ENCODE assay signal across 1 cellular context in genomic region chr5:113770648-113771047, GRCh38.
TF ChIP-seq lines count a peak whose summit lies in the region.

No MANE protein-coding gene starts in this region.

TF ChIP-seq in GM23338, 12 proteins besides CTCF, POLR2A, EP300 and RAD21 (continued from another document):
- TF ChIP-seq REST (IDR thresholded peaks at IDR 0.05; ENCODE audit: unreplicated experiment), result no peak
